1 cellular context compared by ENCODE assay signal in the genomic region with DNA sequence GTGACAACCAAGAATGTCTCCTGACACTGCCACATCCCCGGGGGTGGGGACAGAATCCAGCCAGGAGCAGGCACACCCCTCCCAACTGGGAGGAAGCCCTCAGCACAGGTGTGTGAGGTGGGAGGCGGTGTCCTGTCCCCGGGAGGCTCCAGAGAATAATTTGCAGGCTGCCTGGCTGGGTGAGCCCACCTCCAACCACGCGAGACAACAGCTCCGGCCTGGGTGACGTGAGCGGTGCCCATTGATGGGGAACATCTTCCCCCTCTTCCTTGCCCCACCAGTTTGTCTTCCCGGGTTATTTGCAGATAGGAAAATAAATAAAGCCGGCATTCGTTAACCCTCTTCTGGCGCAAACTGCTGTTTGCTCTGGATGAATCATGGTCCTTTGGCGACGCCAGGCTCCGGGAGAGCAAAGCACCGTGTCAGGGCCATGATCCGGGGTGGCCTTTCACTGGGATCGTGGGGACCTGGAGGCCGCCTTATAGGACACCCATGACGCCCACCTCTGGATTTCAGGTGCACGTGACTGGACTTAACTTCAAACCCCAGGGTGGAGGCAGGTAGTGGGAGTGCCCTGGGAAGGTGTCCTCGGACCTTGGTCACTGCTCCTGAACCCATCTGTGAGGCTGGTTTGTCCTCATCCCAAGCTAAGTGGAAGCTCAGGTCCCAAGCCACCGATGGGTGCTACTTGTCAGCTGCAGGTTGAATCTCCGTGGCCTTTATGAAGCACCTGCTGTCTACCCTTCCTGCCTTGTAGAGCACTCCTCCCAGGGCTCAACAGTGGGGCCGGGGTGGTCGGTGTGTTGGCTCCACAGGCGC.
TF ChIP-seq lines count a peak whose summit lies in the region.

No MANE protein-coding gene starts in this region.

TF ChIP-seq in HepG2, 621 proteins besides CTCF, POLR2A, EP300 and RAD21 (continued from another document and continues in another):
- TF ChIP-seq, protein P1, sequence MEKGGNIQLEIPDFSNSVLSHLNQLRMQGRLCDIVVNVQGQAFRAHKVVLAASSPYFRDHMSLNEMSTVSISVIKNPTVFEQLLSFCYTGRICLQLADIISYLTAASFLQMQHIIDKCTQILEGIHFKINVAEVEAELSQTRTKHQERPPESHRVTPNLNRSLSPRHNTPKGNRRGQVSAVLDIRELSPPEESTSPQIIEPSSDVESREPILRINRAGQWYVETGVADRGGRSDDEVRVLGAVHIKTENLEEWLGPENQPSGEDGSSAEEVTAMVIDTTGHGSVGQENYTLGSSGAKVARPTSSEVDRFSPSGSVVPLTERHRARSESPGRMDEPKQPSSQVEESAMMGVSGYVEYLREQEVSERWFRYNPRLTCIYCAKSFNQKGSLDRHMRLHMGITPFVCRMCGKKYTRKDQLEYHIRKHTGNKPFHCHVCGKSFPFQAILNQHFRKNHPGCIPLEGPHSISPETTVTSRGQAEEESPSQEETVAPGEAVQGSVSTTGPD (CRISPR knock-in tag; IDR thresholded peaks at IDR 0.05), result peak; percentile 99
- TF ChIP-seq KAT8 (CRISPR knock-in tag; IDR thresholded peaks at IDR 0.05) (peak; percentile 74), ZNF337 (CRISPR knock-in tag; IDR thresholded peaks at IDR 0.05; ENCODE audit: borderline replicate concordance, low read depth) (peak; percentile 88; the same call in 1 of the 2 replicates), TARDBP (CRISPR knock-in tag; IDR thresholded peaks at IDR 0.05) (peak; percentile 85), RELA (CRISPR knock-in tag; IDR thresholded peaks at IDR 0.05) (0 out of 2 replicates have a peak, but pooled peaks have one; percentile 40), ZNF841 (CRISPR knock-in tag; IDR thresholded peaks at IDR 0.05; ENCODE audit: borderline replicate concordance) (no peak), FOSL2 (CRISPR knock-in tag; IDR thresholded peaks at IDR 0.05) (peak; percentile 99), ZNF274 (CRISPR knock-in tag; IDR thresholded peaks at IDR 0.05) (peak; percentile 63; the same call in 1 of the 2 replicates), TEAD2 (CRISPR knock-in tag; IDR thresholded peaks at IDR 0.05) (no peak), FOXK2 (IDR thresholded peaks at IDR 0.05) (no peak), ZNF451 (CRISPR knock-in tag; IDR thresholded peaks at IDR 0.05) (peak; percentile 49; the same call in 1 of the 2 replicates), SAP130 (CRISPR knock-in tag; IDR thresholded peaks at IDR 0.05; ENCODE audit: low read depth) (peak; percentile 79)
- TF ChIP-seq, protein P2, sequence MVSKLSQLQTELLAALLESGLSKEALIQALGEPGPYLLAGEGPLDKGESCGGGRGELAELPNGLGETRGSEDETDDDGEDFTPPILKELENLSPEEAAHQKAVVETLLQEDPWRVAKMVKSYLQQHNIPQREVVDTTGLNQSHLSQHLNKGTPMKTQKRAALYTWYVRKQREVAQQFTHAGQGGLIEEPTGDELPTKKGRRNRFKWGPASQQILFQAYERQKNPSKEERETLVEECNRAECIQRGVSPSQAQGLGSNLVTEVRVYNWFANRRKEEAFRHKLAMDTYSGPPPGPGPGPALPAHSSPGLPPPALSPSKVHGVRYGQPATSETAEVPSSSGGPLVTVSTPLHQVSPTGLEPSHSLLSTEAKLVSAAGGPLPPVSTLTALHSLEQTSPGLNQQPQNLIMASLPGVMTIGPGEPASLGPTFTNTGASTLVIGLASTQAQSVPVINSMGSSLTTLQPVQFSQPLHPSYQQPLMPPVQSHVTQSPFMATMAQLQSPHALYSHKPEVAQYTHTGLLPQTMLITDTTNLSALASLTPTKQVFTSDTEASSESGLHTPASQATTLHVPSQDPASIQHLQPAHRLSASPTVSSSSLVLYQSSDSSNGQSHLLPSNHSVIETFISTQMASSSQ (IDR thresholded peaks at IDR 0.05; ENCODE audit: low read depth), result peak; percentile 44; the same call in 1 of the 2 replicates
- TF ChIP-seq, protein P2 (CRISPR knock-in tag; IDR thresholded peaks at IDR 0.05; ENCODE audit: borderline replicate concordance), result 0 out of 2 replicates have a peak, but pooled peaks have one; percentile 12
- TF ChIP-seq, protein P3, sequence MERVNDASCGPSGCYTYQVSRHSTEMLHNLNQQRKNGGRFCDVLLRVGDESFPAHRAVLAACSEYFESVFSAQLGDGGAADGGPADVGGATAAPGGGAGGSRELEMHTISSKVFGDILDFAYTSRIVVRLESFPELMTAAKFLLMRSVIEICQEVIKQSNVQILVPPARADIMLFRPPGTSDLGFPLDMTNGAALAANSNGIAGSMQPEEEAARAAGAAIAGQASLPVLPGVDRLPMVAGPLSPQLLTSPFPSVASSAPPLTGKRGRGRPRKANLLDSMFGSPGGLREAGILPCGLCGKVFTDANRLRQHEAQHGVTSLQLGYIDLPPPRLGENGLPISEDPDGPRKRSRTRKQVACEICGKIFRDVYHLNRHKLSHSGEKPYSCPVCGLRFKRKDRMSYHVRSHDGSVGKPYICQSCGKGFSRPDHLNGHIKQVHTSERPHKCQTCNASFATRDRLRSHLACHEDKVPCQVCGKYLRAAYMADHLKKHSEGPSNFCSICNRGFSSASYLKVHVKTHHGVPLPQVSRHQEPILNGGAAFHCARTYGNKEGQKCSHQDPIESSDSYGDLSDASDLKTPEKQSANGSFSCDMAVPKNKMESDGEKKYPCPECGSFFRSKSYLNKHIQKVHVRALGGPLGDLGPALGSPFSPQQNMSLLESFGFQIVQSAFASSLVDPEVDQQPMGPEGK (CRISPR knock-in tag; IDR thresholded peaks at IDR 0.05), result peak; percentile 79
- TF ChIP-seq, protein P4, sequence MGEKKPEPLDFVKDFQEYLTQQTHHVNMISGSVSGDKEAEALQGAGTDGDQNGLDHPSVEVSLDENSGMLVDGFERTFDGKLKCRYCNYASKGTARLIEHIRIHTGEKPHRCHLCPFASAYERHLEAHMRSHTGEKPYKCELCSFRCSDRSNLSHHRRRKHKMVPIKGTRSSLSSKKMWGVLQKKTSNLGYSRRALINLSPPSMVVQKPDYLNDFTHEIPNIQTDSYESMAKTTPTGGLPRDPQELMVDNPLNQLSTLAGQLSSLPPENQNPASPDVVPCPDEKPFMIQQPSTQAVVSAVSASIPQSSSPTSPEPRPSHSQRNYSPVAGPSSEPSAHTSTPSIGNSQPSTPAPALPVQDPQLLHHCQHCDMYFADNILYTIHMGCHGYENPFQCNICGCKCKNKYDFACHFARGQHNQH (CRISPR knock-in tag; IDR thresholded peaks at IDR 0.05), result no peak
- TF ChIP-seq, protein P5, sequence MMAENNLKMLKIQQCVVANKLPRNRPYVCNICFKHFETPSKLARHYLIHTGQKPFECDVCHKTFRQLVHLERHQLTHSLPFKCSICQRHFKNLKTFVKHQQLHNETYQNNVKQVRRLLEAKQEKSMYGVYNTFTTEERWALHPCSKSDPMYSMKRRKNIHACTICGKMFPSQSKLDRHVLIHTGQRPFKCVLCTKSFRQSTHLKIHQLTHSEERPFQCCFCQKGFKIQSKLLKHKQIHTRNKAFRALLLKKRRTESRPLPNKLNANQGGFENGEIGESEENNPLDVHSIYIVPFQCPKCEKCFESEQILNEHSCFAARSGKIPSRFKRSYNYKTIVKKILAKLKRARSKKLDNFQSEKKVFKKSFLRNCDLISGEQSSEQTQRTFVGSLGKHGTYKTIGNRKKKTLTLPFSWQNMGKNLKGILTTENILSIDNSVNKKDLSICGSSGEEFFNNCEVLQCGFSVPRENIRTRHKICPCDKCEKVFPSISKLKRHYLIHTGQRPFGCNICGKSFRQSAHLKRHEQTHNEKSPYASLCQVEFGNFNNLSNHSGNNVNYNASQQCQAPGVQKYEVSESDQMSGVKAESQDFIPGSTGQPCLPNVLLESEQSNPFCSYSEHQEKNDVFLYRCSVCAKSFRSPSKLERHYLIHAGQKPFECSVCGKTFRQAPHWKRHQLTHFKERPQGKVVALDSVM (CRISPR knock-in tag; IDR thresholded peaks at IDR 0.05), result peak; percentile 60
- TF ChIP-seq, protein P6, sequence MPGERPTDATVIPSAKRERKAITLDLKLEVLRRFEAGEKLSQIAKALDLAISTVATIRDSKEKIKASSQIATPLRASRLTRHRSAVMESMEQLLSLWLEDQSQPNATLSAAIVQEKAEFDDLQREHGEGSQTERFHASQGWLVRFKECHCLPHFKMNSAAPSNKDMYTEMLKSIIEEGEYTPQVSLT (CRISPR knock-in tag; IDR thresholded peaks at IDR 0.05; ENCODE audit: borderline replicate concordance, low read depth), result no peak
- TF ChIP-seq, protein P7, sequence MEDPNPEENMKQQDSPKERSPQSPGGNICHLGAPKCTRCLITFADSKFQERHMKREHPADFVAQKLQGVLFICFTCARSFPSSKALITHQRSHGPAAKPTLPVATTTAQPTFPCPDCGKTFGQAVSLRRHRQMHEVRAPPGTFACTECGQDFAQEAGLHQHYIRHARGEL (CRISPR knock-in tag; IDR thresholded peaks at IDR 0.05), result no peak
- TF ChIP-seq, protein P8, sequence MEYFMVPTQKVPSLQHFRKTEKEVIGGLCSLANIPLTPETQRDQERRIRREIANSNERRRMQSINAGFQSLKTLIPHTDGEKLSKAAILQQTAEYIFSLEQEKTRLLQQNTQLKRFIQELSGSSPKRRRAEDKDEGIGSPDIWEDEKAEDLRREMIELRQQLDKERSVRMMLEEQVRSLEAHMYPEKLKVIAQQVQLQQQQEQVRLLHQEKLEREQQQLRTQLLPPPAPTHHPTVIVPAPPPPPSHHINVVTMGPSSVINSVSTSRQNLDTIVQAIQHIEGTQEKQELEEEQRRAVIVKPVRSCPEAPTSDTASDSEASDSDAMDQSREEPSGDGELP (IDR thresholded peaks at IDR 0.05; ENCODE audit: borderline replicate concordance, low read depth), result peak; percentile 41; the same call in 1 of the 2 replicates
- TF ChIP-seq, protein P9, sequence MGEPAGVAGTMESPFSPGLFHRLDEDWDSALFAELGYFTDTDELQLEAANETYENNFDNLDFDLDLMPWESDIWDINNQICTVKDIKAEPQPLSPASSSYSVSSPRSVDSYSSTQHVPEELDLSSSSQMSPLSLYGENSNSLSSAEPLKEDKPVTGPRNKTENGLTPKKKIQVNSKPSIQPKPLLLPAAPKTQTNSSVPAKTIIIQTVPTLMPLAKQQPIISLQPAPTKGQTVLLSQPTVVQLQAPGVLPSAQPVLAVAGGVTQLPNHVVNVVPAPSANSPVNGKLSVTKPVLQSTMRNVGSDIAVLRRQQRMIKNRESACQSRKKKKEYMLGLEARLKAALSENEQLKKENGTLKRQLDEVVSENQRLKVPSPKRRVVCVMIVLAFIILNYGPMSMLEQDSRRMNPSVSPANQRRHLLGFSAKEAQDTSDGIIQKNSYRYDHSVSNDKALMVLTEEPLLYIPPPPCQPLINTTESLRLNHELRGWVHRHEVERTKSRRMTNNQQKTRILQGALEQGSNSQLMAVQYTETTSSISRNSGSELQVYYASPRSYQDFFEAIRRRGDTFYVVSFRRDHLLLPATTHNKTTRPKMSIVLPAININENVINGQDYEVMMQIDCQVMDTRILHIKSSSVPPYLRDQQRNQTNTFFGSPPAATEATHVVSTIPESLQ (CRISPR knock-in tag; conservative IDR thresholded peaks at IDR 0.05), result no peak
- TF ChIP-seq, protein P10, sequence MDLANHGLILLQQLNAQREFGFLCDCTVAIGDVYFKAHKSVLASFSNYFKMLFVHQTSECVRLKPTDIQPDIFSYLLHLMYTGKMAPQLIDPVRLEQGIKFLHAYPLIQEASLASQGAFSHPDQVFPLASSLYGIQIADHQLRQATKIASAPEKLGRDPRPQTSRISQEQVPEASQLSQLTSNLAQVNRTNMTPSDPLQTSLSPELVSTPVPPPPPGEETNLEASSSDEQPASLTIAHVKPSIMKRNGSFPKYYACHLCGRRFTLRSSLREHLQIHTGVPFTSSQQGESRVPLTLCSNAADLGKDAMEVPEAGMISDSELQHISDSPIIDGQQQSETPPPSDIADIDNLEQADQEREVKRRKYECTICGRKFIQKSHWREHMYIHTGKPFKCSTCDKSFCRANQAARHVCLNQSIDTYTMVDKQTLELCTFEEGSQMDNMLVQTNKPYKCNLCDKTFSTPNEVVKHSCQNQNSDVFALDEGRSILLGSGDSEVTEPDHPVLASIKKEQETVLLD (CRISPR knock-in tag; IDR thresholded peaks at IDR 0.05; ENCODE audit: low read depth), result peak; percentile 20; the same call in 1 of the 2 replicates
- TF ChIP-seq, protein P11, sequence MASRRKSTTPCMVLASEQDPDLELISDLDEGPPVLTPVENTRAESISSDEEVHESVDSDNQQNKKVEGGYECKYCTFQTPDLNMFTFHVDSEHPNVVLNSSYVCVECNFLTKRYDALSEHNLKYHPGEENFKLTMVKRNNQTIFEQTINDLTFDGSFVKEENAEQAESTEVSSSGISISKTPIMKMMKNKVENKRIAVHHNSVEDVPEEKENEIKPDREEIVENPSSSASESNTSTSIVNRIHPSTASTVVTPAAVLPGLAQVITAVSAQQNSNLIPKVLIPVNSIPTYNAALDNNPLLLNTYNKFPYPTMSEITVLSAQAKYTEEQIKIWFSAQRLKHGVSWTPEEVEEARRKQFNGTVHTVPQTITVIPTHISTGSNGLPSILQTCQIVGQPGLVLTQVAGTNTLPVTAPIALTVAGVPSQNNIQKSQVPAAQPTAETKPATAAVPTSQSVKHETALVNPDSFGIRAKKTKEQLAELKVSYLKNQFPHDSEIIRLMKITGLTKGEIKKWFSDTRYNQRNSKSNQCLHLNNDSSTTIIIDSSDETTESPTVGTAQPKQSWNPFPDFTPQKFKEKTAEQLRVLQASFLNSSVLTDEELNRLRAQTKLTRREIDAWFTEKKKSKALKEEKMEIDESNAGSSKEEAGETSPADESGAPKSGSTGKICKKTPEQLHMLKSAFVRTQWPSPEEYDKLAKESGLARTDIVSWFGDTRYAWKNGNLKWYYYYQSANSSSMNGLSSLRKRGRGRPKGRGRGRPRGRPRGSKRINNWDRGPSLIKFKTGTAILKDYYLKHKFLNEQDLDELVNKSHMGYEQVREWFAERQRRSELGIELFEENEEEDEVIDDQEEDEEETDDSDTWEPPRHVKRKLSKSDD (CRISPR knock-in tag; IDR thresholded peaks at IDR 0.05; ENCODE audit: low read depth), result peak; percentile 27; the same call in 1 of the 2 replicates
- TF ChIP-seq, protein P12, sequence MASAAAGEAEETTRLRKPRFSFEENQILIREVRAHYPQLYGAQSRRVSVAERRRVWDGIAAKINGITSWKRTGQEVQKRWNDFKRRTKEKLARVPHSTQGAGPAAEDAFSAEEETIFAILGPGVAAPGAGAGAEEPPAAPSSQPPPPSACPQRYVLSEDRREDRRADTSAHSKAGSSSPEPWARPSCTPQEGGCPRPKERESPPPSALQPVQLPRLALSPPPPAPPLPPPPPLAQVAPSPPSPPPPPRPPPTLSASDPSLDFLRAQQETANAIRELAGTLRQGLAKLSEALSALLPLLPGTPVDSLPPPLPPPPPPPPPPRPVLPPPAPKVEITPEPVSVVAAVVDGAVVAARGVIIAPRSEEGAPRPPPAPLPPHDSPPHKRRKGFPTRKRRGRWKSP (CRISPR knock-in tag; IDR thresholded peaks at IDR 0.05), result peak; percentile 91
- TF ChIP-seq, protein P13, sequence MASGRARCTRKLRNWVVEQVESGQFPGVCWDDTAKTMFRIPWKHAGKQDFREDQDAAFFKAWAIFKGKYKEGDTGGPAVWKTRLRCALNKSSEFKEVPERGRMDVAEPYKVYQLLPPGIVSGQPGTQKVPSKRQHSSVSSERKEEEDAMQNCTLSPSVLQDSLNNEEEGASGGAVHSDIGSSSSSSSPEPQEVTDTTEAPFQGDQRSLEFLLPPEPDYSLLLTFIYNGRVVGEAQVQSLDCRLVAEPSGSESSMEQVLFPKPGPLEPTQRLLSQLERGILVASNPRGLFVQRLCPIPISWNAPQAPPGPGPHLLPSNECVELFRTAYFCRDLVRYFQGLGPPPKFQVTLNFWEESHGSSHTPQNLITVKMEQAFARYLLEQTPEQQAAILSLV (CRISPR knock-in tag; IDR thresholded peaks at IDR 0.05; ENCODE audit: borderline replicate concordance), result no peak; the same call in 1 of the 2 replicates
